Comparison of ENCODE assay signal across 8 cellular contexts in the genomic region with DNA sequence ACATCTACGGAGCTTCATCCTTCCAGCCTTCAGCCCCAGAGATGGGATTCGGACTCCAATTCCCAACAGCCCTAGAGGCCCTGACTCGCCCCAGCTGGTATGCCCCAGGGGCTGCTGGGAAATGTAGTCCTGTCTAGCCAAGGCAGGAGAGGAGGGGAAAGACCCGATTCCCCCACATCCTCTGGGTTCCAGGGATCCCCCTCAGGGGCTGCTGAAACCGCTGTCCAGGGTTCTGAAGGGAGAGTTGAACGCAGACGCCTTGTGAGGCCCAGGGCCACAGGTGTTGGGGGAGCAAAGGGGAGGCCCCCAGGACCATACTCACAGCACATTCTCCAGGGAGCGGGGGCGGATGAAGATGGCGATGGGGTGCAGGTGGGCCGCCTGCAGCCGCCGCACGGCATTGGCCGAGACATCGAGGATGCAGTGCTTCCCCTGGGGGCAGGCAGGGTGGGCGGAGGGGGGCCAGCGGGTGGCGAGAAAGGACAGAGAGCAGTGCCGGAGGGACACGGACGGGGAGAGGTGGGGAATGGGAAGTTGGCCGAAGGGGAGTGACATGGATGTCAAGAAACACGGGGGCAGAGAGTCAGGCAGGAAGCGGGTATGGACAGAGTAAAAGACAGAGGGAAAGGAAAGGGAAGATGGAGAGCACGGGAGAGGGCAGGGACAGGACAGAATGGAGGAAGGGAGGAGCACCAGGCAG. TPM values are rescaled to one million over a fixed set of nuclear protein-coding genes. Genes with fewer than 3 reads are reported as not detected.
DNase-seq lines count a peak whose midpoint lies in the region; ATAC-seq and TF ChIP-seq lines count a peak whose summit lies in the region.

No MANE protein-coding gene starts in this region.

- H3K27me3 ChIP-seq in mammary epithelial cell (ENCODE audit: insufficient read depth, low read length) (no peaks in the 10 kb centered on the region), heart left ventricle (no peaks in the 10 kb centered on the region), testis (no peaks in the 10 kb centered on the region)

- no peaks in the 10 kb centered on the region for H3K79me2 ChIP-seq in mammary epithelial cell (ENCODE audit: insufficient read depth, low read length)

- dilution Hi-C loops in mammary epithelial cell (cut with HindIII; ENCODE audit: low sequenced_read_pairs) = no loop called here

- intact Hi-C loops in MCF 10A (cut with micrococcal nuclease) = no loop called here
- intact Hi-C loops in mammary epithelial cell (cut with micrococcal nuclease) = no loop called here
- intact Hi-C loops in heart left ventricle (cut with DNase I) = no loop called here
- intact Hi-C loops in testis (cut with DNase I; ENCODE audit: low total_unique reads) = no loop called here

- WGBS in mammary epithelial cell (ENCODE audit: low coverage, missing lambda C conversion rate) = 73% methylated on average over 10 of the region's 26 CpGs
- WGBS in heart left ventricle, 4 donors = 63 to 72% (median 70%) methylated on average over 26 of the region's 26 CpGs
- WGBS in testis, 2 donors = 59 to 74% methylated on average over 21 to 26 of the region's 26 CpGs

- CTCF ChIA-PET in MCF 10A (lab: Yijun Ruan, JAX) (interaction anchor here (0.9 kb wide), 1 partner anchor 15 kb away, joined by 3 read pairs; no protein-coding TSS in a partner anchor), mammary epithelial cell (lab: Charles Lee; ENCODE audit: low non-redundant PET) (no interaction called here), RWPE1 (lab: Yijun Ruan, JAX) (interaction anchor here (0.8 kb wide), 1 partner anchor 48 kb away, joined by 3 read pairs; no protein-coding TSS in a partner anchor)

- H3K4me2 ChIP-seq in mammary epithelial cell (ENCODE audit: insufficient read depth, low read depth, low read length) = no peak overlapping the region

- H3K4me3 ChIP-seq in mammary epithelial cell (replicated peaks in 1 of 3; ENCODE audit: insufficient read depth in 1 of 3, low read depth in 2 of 3, low read length in 3 of 3) (no peak overlapping the region), heart left ventricle (no peak overlapping the region), testis (no peak overlapping the region)

- TF ChIP-seq POLR2A in heart left ventricle (IDR thresholded peaks at IDR 0.05) (no peak), testis (IDR thresholded peaks at IDR 0.05) (no peak)

- H4K20me1 ChIP-seq in mammary epithelial cell (ENCODE audit: insufficient read depth, low read length) = no peaks in the 10 kb centered on the region

- H3K36me3 ChIP-seq in mammary epithelial cell (ENCODE audit: insufficient read depth, low read length) = no peaks in the 10 kb centered on the region
- peaks cover 0 to 57% (median 37%) of the 10 kb centered on the region in 9 donors for H3K36me3 ChIP-seq in heart left ventricle
- no peaks in the 10 kb centered on the region for H3K36me3 ChIP-seq in testis (ENCODE audit: low read depth, missing control alignments)

- ATAC-seq in heart left ventricle = peak; percentile 59 to 80 (median 74)
- ATAC-seq in GM18909 (IDR thresholded peaks at IDR 0.05; ENCODE audit: poor library complexity, unreplicated experiment) = no peak

- H2AFZ ChIP-seq in mammary epithelial cell (ENCODE audit: low read depth, low read length) = no peak overlapping the region

- H3K9me3 ChIP-seq in mammary epithelial cell (replicated peaks; ENCODE audit: insufficient read depth, low read length) (no peaks in the 10 kb centered on the region), heart left ventricle (no peaks in the 10 kb centered on the region), testis (no peaks in the 10 kb centered on the region)

- POLR2A ChIA-PET in MCF 10A (lab: Yijun Ruan, JAX) (no interaction called here), RWPE1 (lab: Yijun Ruan, JAX; ENCODE audit: low non-redundant PET) (no interaction called here)

- peaks cover under 1% of the 10 kb centered on the region for H3K4me1 Mint-ChIP-seq in MCF 10A (ENCODE audit: insufficient read depth, unreplicated experiment)
- no peaks in the 10 kb centered on the region for H3K4me1 Mint-ChIP-seq in T-helper 2 cell treated with Interferon-gamma antibody and Interleukin-4, amounts not matched to agents 5 μg/mL and 100 μg/mL, for 36 hours (ENCODE audit: low read depth)

- no peak overlapping the region for H3K27ac Mint-ChIP-seq in MCF 10A (ENCODE audit: low read depth, unreplicated experiment)
- no peak overlapping the region for H3K27ac Mint-ChIP-seq in T-helper 2 cell treated with Interferon-gamma antibody and Interleukin-4, amounts not matched to agents 5 μg/mL and 100 μg/mL, for 36 hours

- in situ Hi-C loops in mammary epithelial cell (cut with MboI; ENCODE audit: low sequenced_read_pairs in 2 of 2) = no loop called here

- no peaks in the 10 kb centered on the region for H3K9me3 Mint-ChIP-seq in MCF 10A (ENCODE audit: unreplicated experiment)
- H3K9me3 Mint-ChIP-seq in T-helper 2 cell treated with Interferon-gamma antibody and Interleukin-4, amounts not matched to agents 5 μg/mL and 100 μg/mL, for 36 hours = no peaks in the 10 kb centered on the region

- H3K36me3 Mint-ChIP-seq in MCF 10A (ENCODE audit: insufficient read depth, unreplicated experiment) = peaks cover 30% of the 10 kb centered on the region
- H3K36me3 Mint-ChIP-seq in T-helper 2 cell treated with Interferon-gamma antibody and Interleukin-4, amounts not matched to agents 5 μg/mL and 100 μg/mL, for 36 hours (ENCODE audit: low read depth) = no peaks in the 10 kb centered on the region

- H3K27ac ChIP-seq in mammary epithelial cell (ENCODE audit: insufficient read depth, low read depth, low read length) (no peak overlapping the region), RWPE1 (no peak overlapping the region), heart left ventricle (no peak overlapping the region), testis (no peak overlapping the region)

- H3K4me1 ChIP-seq in mammary epithelial cell (ENCODE audit: insufficient read depth, low read length) = no peaks in the 10 kb centered on the region
- H3K4me1 ChIP-seq in heart left ventricle = no peaks in the 10 kb centered on the region
- no peaks in the 10 kb centered on the region for H3K4me1 ChIP-seq in testis

- DNase-seq in MCF 10A (ENCODE audit: unreplicated experiment) (peak; percentile 35), mammary epithelial cell (no peak), RWPE1 (ENCODE audit: low spot score) (peak; percentile 56), heart left ventricle (peak in 2 of 5 donors; percentile 62 to 66), testis (peak; percentile 79)
- no peak for DNase-seq in T-helper 2 cell treated with Interferon-gamma antibody and Interleukin-4, amounts not matched to agents 5 μg/mL and 100 μg/mL, for 36 hours (ENCODE audit: low spot score)
- no peak for DNase-seq in stimulated activated CD4-positive, alpha-beta T cell treated with anti-CD3 and anti-CD28 coated beads, Interleukin-4, amount 100 ng/mL, for 24 hours

- no peak overlapping the region for H3K9ac ChIP-seq in mammary epithelial cell (ENCODE audit: insufficient read depth, low read length)

- no TSS peak for BruUV-seq in MCF 10A (replicated peaks; lab: Mats Ljungman, UMichigan)
- no TSS peak for BruUV-seq in mammary epithelial cell (replicated peaks; lab: Mats Ljungman, UMichigan)

- no peaks in the 10 kb centered on the region for H3K27me3 Mint-ChIP-seq in MCF 10A (ENCODE audit: insufficient read depth, unreplicated experiment)
- H3K27me3 Mint-ChIP-seq in T-helper 2 cell treated with Interferon-gamma antibody and Interleukin-4, amounts not matched to agents 5 μg/mL and 100 μg/mL, for 36 hours (ENCODE audit: low read depth) = no peaks in the 10 kb centered on the region

- H3K4me3 Mint-ChIP-seq in MCF 10A (ENCODE audit: unreplicated experiment) = no peak overlapping the region
- H3K4me3 Mint-ChIP-seq in T-helper 2 cell treated with Interferon-gamma antibody and Interleukin-4, amounts not matched to agents 5 μg/mL and 100 μg/mL, for 36 hours = no peak overlapping the region

- TF ChIP-seq CTCF in MCF 10A (IDR thresholded peaks at IDR 0.05; ENCODE audit: unreplicated experiment) = no peak
- TF ChIP-seq CTCF in mammary epithelial cell (conservative IDR thresholded peaks at IDR 0.05 in 1 of 2, IDR thresholded peaks at IDR 0.05 in 1 of 2; ENCODE audit: extremely low read depth in 1 of 2, insufficient read depth in 1 of 2, low read depth in 1 of 2, low read length in 2 of 2) = no peak
- TF ChIP-seq CTCF in RWPE1 (conservative IDR thresholded peaks at IDR 0.05; ENCODE audit: low read depth) = no peak
- TF ChIP-seq CTCF in heart left ventricle (IDR thresholded peaks at IDR 0.05) = no peak
- no peak for TF ChIP-seq CTCF in testis (IDR thresholded peaks at IDR 0.05)

RNA-seq across cellular contexts. Expression of a gene that starts 12.6 kb away (rescaled TPM):
- total RNA-seq in MCF 10A (2022) (0.37 and 0.59 TPM in 2 replicates), mammary epithelial cell (under 1 TPM; under 0.01 to 0.61 TPM), heart left ventricle (1 to 10 TPM in 3 of 9 donors, under 1 TPM in 3, not detected in 3; 0.23 to 3.5 (median 0.72) TPM), testis (10 to 100 TPM; 11.5 to 19.1 TPM)
- polyA plus RNA-seq in mammary epithelial cell (0.25 TPM), heart left ventricle (under 1 TPM; 0.19 to 0.64 TPM), testis (ENCODE audit: insufficient read depth, low read depth, low replicate concordance) (21.3 TPM)
- polyA minus RNA-seq in mammary epithelial cell = not detected

RNA-seq across cellular contexts. Expression of a gene that starts 27.9 kb away (rescaled TPM):
- total RNA-seq in MCF 10A (2022) = 7.6 TPM in 2 replicates
- 10 to 100 TPM in 1 of 2 donors, 1 to 10 TPM in 1; 1.5 to 10.8 TPM for total RNA-seq in mammary epithelial cell
- 3.5 TPM for polyA plus RNA-seq in mammary epithelial cell
- 6.7 TPM for polyA minus RNA-seq in mammary epithelial cell
- total RNA-seq in heart left ventricle = 10 to 100 TPM; 12.0 to 24.3 (median 16.6) TPM
- 10 to 100 TPM in 1 of 2 donors, 1 to 10 TPM in 1; 5.3 to 15.5 TPM for polyA plus RNA-seq in heart left ventricle
- 10 to 100 TPM; 26.3 to 49.8 TPM for total RNA-seq in testis
- polyA plus RNA-seq in testis (ENCODE audit: insufficient read depth, low read depth, low replicate concordance) = 45.9 TPM

RNA-seq across cellular contexts. Expression of a gene that starts 28.0 kb away (rescaled TPM):
- total RNA-seq in MCF 10A (2022) (387 and 413 TPM in 2 replicates), mammary epithelial cell (100 to 1,000 TPM; 385 to 448 TPM), heart left ventricle (1,000 to 10,000 TPM in 7 of 9 donors, 100 to 1,000 TPM in 2; 874 to 2,110 (median 1,385) TPM), testis (100 to 1,000 TPM; 298 to 458 TPM)
- polyA plus RNA-seq in mammary epithelial cell (297 TPM), heart left ventricle (1,000 to 10,000 TPM in 1 of 2 donors, 100 to 1,000 TPM in 1; 601 to 2,758 TPM), testis (ENCODE audit: insufficient read depth, low read depth, low replicate concordance) (334 TPM)
- polyA minus RNA-seq in mammary epithelial cell = 321 TPM

RNA-seq across cellular contexts. Expression of a gene that starts 42.6 kb away (rescaled TPM):
- total RNA-seq in MCF 10A (2022) = 34.9 and 37.4 TPM in 2 replicates
- total RNA-seq in mammary epithelial cell = 10 to 100 TPM; 43.6 to 48.0 TPM
- polyA plus RNA-seq in mammary epithelial cell = 7.9 TPM
- polyA minus RNA-seq in mammary epithelial cell = 44.2 TPM
- total RNA-seq in heart left ventricle = 10 to 100 TPM; 14.0 to 28.6 (median 17.8) TPM
- polyA plus RNA-seq in heart left ventricle = 10 to 100 TPM; 13.0 to 15.6 TPM
- 100 to 1,000 TPM in 1 of 2 donors, 10 to 100 TPM in 1; 81.3 to 102 TPM for total RNA-seq in testis
- polyA plus RNA-seq in testis (ENCODE audit: insufficient read depth, low read depth, low replicate concordance) = 43.6 TPM

RNA-seq across cellular contexts. Expression of a gene that starts 47.5 kb away (rescaled TPM):
- total RNA-seq in MCF 10A (2022) (41.8 and 47.1 TPM in 2 replicates), mammary epithelial cell (10 to 100 TPM; 36.7 to 53.6 TPM), heart left ventricle (10 to 100 TPM; 19.1 to 36.7 (median 23.0) TPM), testis (10 to 100 TPM; 54.9 to 61.6 TPM)
- polyA plus RNA-seq in mammary epithelial cell (39.8 TPM), heart left ventricle (10 to 100 TPM; 13.7 to 31.8 TPM), testis (ENCODE audit: insufficient read depth, low read depth, low replicate concordance) (53.4 TPM)
- 26.2 TPM for polyA minus RNA-seq in mammary epithelial cell

Comparison
In these comparisons a context has a peak if more than half of its experiments do, and no peak if none do; other contexts are left out.
1. DNase-seq: peak in MCF 10A (single experiment), RWPE1 (single experiment) and testis (single experiment); none in mammary epithelial cell (single experiment), T-helper 2 cell treated with Interferon-gamma antibody and Interleukin-4, amounts not matched to agents 5 μg/mL and 100 μg/mL, for 36 hours (single experiment) and stimulated activated CD4-positive, alpha-beta T cell treated with anti-CD3 and anti-CD28 coated beads, Interleukin-4, amount 100 ng/mL, for 24 hours (single experiment).